ENCODE assay signal across 21 cellular contexts in the genomic region with DNA sequence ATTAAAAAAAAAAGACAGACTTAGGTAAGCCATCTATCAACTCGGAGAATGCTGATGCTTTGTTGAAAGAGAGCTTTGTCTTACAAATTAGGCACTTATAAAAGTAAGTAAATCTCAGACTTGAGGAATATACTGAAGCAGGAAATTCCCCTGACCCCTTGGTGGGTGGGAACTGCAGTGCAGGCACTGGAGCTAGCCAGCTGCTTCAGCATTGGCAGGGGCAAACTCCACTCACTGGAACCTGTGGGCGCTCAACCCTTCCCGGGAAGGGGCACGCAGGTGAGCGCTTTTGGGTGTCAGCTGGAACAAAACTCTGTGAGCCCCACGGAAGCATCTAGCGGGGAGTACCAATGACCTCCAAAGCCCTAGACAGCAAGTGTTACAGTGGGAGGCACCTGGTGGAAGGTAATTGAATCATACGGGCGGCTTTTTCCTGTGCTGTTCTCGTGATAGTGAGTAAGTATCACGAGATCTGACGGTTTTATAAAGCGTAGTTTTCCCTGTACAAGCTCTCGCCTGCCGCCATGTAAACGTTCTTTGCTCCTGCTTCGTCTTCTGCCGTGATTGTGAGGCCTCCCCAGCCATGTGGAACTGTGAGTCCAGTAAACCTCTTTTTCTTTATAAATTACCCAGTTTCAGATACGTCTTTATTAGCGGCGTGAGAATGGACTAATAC.
DNase-seq lines count a peak whose midpoint lies in the region; ATAC-seq and TF ChIP-seq lines count a peak whose summit lies in the region.
"Had no signal": no experiment of that assay in that cellular context is flagged by ENCODE, and none has a peak within 500 bp of the region (broad histone marks: within the 10 kb centered on the region; RNA-seq: fewer than 3 reads in every experiment).

No MANE protein-coding gene starts in this region.

- H3K36me3 ChIP-seq in endodermal cell (ENCODE audit: control insufficient read depth, insufficient read depth, low read length), result no peaks in the 10 kb centered on the region

- H3K9me3 ChIP-seq in endodermal cell (ENCODE audit: control insufficient read depth, low read length), result no peaks in the 10 kb centered on the region

- H3K27me3 ChIP-seq in endodermal cell (ENCODE audit: control insufficient read depth, insufficient read depth, low read length, poor library complexity, severe bottlenecking), result no peaks in the 10 kb centered on the region

- no peaks in the 10 kb centered on the region for H3K36me3 Mint-ChIP-seq in endodermal cell (ENCODE audit: low read depth)
- H3K36me3 Mint-ChIP-seq: CD4-positive, CD25-positive, alpha-beta regulatory T cell; IgD-negative memory B cell had no signal

- H3K4me3 Mint-ChIP-seq in endodermal cell, result no peak overlapping the region
- H3K4me3 Mint-ChIP-seq: CD4-positive, CD25-positive, alpha-beta regulatory T cell; IgD-negative memory B cell; T-helper 1 cell treated with Interleukin-12 subunit alpha and Interleukin-12 subunit beta and Interleukin-4 antibody, amounts not matched to agents 30 μg/mL and 1 μg/mL, for 36 hours had no signal

- H3K9me3 Mint-ChIP-seq in endodermal cell, result peaks cover 7% of the 10 kb centered on the region

- H3K4me3 ChIP-seq in endodermal cell (ENCODE audit: low read length), result no peak overlapping the region

- H3K27ac ChIP-seq in endodermal cell (ENCODE audit: low read depth, low read length), result no peak overlapping the region

- peaks cover 5% of the 10 kb centered on the region for H3K4me1 Mint-ChIP-seq in endodermal cell
- H3K4me1 Mint-ChIP-seq: CD4-positive, CD25-positive, alpha-beta regulatory T cell; IgD-negative memory B cell had no signal

- peak; percentile 28 for DNase-seq in A172 (ENCODE audit: low spot score)
- DNase-seq in Daoy (ENCODE audit: low read depth), result peak; percentile 79
- peak; percentile 61 for DNase-seq in NCI-H2227 treated with DMSO at 0.1 percent for 48 hours (lab: John Stamatoyannopoulos, UW)
- peak; percentile 41 for DNase-seq in endodermal cell
- DNase-seq in OCI-M2 (lab: John Stamatoyannopoulos, UW; ENCODE audit: unreplicated experiment), result no peak
- DNase-seq: CD4-positive, CD25-positive, alpha-beta regulatory T cell; DND-41; GOT3; Karpas-422; MV-4-11; NCI-H1436; NCI-H2029; NCI-H2171; NCI-H446; NCI-H526; T1000 had no signal

- no peak for TF ChIP-seq CTCF in endodermal cell (conservative IDR thresholded peaks at IDR 0.05)

- H3K4me1 ChIP-seq in endodermal cell (ENCODE audit: control insufficient read depth, insufficient read depth, low read length), result no peaks in the 10 kb centered on the region

- 91 to 97% methylated on average over 20 to 21 of the region's 21 CpGs for WGBS in endodermal cell (ENCODE audit: insufficient coverage in 1 of 2, insufficient read length in 1 of 2), 2 experiments

- H3K27me3 Mint-ChIP-seq in endodermal cell (ENCODE audit: insufficient read depth), result no peaks in the 10 kb centered on the region
- H3K27me3 Mint-ChIP-seq: CD4-positive, CD25-positive, alpha-beta regulatory T cell; IgD-negative memory B cell had no signal

- H3K27ac Mint-ChIP-seq in endodermal cell, result no peak overlapping the region
- H3K27ac Mint-ChIP-seq: CD4-positive, CD25-positive, alpha-beta regulatory T cell; IgD-negative memory B cell; T-helper 1 cell treated with Interleukin-12 subunit alpha and Interleukin-12 subunit beta and Interleukin-4 antibody, amounts not matched to agents 30 μg/mL and 1 μg/mL, for 36 hours had no signal

- no peak for ATAC-seq in HG02870 (IDR thresholded peaks at IDR 0.05; ENCODE audit: unreplicated experiment)
- ATAC-seq in HG03469 (IDR thresholded peaks at IDR 0.05; ENCODE audit: unreplicated experiment), result no peak
- ATAC-seq: HCT116 had no signal

- no peak overlapping the region for H3K9ac ChIP-seq in endodermal cell (ENCODE audit: extremely low read depth, low read length, poor library complexity, severe bottlenecking)
